8 cellular contexts compared by ENCODE assay signal in the genomic region with DNA sequence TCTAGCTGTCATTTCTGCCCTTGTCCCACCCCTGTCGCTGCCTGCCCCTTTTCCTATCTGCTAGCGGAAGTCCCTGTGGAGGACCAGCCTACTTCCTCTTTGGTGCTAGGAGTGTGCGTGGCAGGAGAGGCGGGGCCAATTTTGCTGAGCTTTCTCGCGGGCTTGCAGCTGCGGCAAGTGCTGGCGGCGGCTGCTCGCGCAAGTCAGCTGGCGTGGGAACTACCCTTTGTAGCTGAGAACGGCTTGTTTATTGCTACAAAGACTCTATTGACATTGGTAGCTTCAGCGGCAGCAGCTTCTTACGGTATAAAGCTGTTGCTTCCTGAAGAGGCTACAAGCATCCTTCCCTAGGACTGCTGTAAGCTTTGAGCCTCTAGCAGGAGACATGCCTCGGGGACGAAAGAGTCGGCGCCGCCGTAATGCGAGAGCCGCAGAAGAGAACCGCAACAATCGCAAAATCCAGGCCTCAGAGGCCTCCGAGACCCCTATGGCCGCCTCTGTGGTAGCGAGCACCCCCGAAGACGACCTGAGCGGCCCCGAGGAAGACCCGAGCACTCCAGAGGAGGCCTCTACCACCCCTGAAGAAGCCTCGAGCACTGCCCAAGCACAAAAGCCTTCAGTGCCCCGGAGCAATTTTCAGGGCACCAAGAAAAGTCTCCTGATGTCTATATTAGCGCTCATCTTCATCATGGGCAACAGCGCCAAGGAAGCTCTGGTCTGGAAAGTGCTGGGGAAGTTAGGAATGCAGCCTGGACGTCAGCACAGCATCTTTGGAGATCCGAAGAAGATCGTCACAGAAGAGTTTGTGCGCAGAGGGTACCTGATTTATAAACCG. TPM values are rescaled to one million over a fixed set of nuclear protein-coding genes. Genes with fewer than 3 reads are reported as not detected.
DNase-seq lines count a peak whose midpoint lies in the region; ATAC-seq and TF ChIP-seq lines count a peak whose summit lies in the region.

A gene with protein sequence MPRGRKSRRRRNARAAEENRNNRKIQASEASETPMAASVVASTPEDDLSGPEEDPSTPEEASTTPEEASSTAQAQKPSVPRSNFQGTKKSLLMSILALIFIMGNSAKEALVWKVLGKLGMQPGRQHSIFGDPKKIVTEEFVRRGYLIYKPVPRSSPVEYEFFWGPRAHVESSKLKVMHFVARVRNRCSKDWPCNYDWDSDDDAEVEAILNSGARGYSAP (plus strand): TSS at position 138 of the 835 bp plus-strand sequence. CDS start 248 bp downstream, at position 386.

- H3K4me3 ChIP-seq in AG09309 (ENCODE audit: control insufficient read depth, low read depth, low read length) (peak within 1 kb of the TSS; percentile 54), lung (peak within 1 kb of the TSS; percentile 61)

- H3K4me1 ChIP-seq in lung (ENCODE audit: control insufficient read depth in 2 of 2, insufficient read depth in 2 of 2, low read length in 2 of 2) = peaks cover 0 to 5% of the 10 kb centered on the region in 2 donors

- ATAC-seq in GM18909 (IDR thresholded peaks at IDR 0.05; ENCODE audit: poor library complexity, unreplicated experiment) (peak; percentile 97), HG03175 (IDR thresholded peaks at IDR 0.05; ENCODE audit: unreplicated experiment) (peak; percentile 94), lung (ENCODE audit: insufficient read depth, low FRiP score) (peak; percentile 87)

- H3K27ac ChIP-seq in lung (ENCODE audit: low read depth in 1 of 2, low read length in 1 of 2) = peak within 1 kb of the TSS; percentile 88 to 92

- 0 to 33% methylated on average over 41 to 42 of the region's 42 CpGs for WGBS in lung, 2 donors

- peaks cover 0 to 2% of the 10 kb centered on the region in 2 donors for H3K9me3 ChIP-seq in lung (ENCODE audit: control insufficient read depth in 2 of 2, insufficient read depth in 1 of 2, low read length in 1 of 2)

- no peaks in the 10 kb centered on the region for H3K36me3 ChIP-seq in lung (ENCODE audit: control insufficient read depth in 2 of 2, insufficient read depth in 2 of 2, low read length in 2 of 2)

- peak; percentile 23 for DNase-seq in AG09309 (ENCODE audit: low read depth)
- peak; percentile 2 for DNase-seq in NK-92 (lab: John Stamatoyannopoulos, UW; ENCODE audit: unreplicated experiment)
- peak; percentile 83 for DNase-seq in activated CD8-positive, alpha-beta memory T cell treated with anti-CD3 and anti-CD28 coated beads for 24 hours
- DNase-seq in effector CD4-positive, alpha-beta T cell = peak; percentile 67
- DNase-seq in lung (ENCODE audit: low spot score) = peak; percentile 83
- peak; percentile 61 to 78 (median 68) for DNase-seq in stimulated activated CD4-positive, alpha-beta T cell treated with anti-CD3 and anti-CD28 coated beads, TNF-alpha, amount 100 ng/mL, for 24 hours (ENCODE audit: low read depth in 3 of 3)

- no peaks in the 10 kb centered on the region for H3K27me3 ChIP-seq in lung (ENCODE audit: control insufficient read depth, insufficient read depth)

- no peak for TF ChIP-seq CTCF in AG09309 (IDR thresholded peaks at IDR 0.05; ENCODE audit: control insufficient read depth, insufficient read depth, low read depth, low read length, missing control alignments)
- no peak for TF ChIP-seq CTCF in lung (IDR thresholded peaks at IDR 0.05; ENCODE audit: control extremely low read depth, extremely low read depth)

RNA-seq across cellular contexts. Expression of the gene that starts here (rescaled TPM):
- total RNA-seq in lung = 10 to 100 TPM; 22.3 to 63.3 TPM
- polyA plus RNA-seq in lung = 10 to 100 TPM; 16.8 to 26.8 TPM

Comparison
In these comparisons a context has a peak if more than half of its experiments do, and no peak if none do; other contexts are left out.
1. Peak in every context shown above with its lines: DNase-seq, ATAC-seq, H3K4me3 ChIP-seq and H3K27ac ChIP-seq.
2. DNase-seq: peak in every context shown above with its lines; median percentile 83 in activated CD8-positive, alpha-beta memory T cell treated with anti-CD3 and anti-CD28 coated beads for 24 hours; 83 in lung; 68 in stimulated activated CD4-positive, alpha-beta T cell treated with anti-CD3 and anti-CD28 coated beads, TNF-alpha, amount 100 ng/mL, for 24 hours; 67 in effector CD4-positive, alpha-beta T cell; 23 in AG09309; 2 in NK-92.